ENCODE assay signal across 11 cellular contexts in genomic region chr6:36947570-36948351, GRCh38. TPM values are rescaled to one million over a fixed set of nuclear protein-coding genes. Genes with fewer than 3 reads are reported as not detected.
DNase-seq lines count a peak whose midpoint lies in the region; ATAC-seq and TF ChIP-seq lines count a peak whose summit lies in the region.
"Had no signal": no experiment of that assay in that cellular context is flagged by ENCODE, and none has a peak within 500 bp of the region (broad histone marks: within the 10 kb centered on the region; RNA-seq: fewer than 3 reads in every experiment).

No MANE protein-coding gene starts in this region.

- H3K9me3 Mint-ChIP-seq in neural progenitor cell = no peaks in the 10 kb centered on the region
- no peaks in the 10 kb centered on the region for H3K9me3 Mint-ChIP-seq in mesothelial cell of epicardium

- dilution Hi-C loops in mammary epithelial cell (cut with HindIII; ENCODE audit: low sequenced_read_pairs) = no loop called here

- no peak overlapping the region for H3K9ac ChIP-seq in mammary epithelial cell (ENCODE audit: insufficient read depth, low read length)
- H3K9ac ChIP-seq in neural progenitor cell = no peak overlapping the region

- H3K4me2 ChIP-seq in PC-9 = peak overlapping the region; percentile 10; the same call in 1 of the 2 replicates
- H3K4me2 ChIP-seq in mammary epithelial cell (ENCODE audit: insufficient read depth, low read depth, low read length) = peak overlapping the region; percentile 5
- peak overlapping the region; percentile 47 for H3K4me2 ChIP-seq in neural progenitor cell

- H3K27me3 Mint-ChIP-seq in neural progenitor cell (ENCODE audit: insufficient read depth, low read depth) = peaks cover 2% of the 10 kb centered on the region
- peaks cover 9% of the 10 kb centered on the region for H3K27me3 Mint-ChIP-seq in mesothelial cell of epicardium (ENCODE audit: low read depth)

- DNase-seq in COLO829 (ENCODE audit: low spot score) = peak; percentile 51
- no peak for DNase-seq in PC-9
- DNase-seq in mammary epithelial cell = peak; percentile 79
- peak; percentile 51 for DNase-seq in neural progenitor cell (ENCODE audit: low spot score)
- no peak for DNase-seq in mesothelial cell of epicardium (ENCODE audit: low spot score in 2 of 2, unreplicated experiment in 2 of 2)
- no peak for DNase-seq in tibial artery
- DNase-seq in esophagus squamous epithelium (lab: John Stamatoyannopoulos, UW) = no peak
- DNase-seq: H7, PC-3 had no signal

- CTCF ChIA-PET in PC-9 (lab: Charles Lee) (interaction anchor here (0.6 kb wide), 2 partner anchors 47 to 377 kb away, joined by 6 to 9 read pairs; no protein-coding TSS in a partner anchor), mammary epithelial cell (lab: Charles Lee; ENCODE audit: low non-redundant PET) (interaction anchor here (0.6 kb wide), 1 partner anchor 370 kb away, joined by 12 read pairs; no protein-coding TSS in a partner anchor)

- POLR2A ChIA-PET in PC-9 (lab: Charles Lee; ENCODE audit: unreplicated experiment) = no interaction called here

- H3K27me3 ChIP-seq in PC-9 (ENCODE audit: insufficient read depth, low read depth) = no peaks in the 10 kb centered on the region
- H3K27me3 ChIP-seq in mammary epithelial cell (ENCODE audit: insufficient read depth, low read length) = peaks cover 2% of the 10 kb centered on the region
- no peaks in the 10 kb centered on the region for H3K27me3 ChIP-seq in neural progenitor cell
- H3K27me3 ChIP-seq in tibial artery = no peaks in the 10 kb centered on the region
- H3K27me3 ChIP-seq in esophagus squamous epithelium = peaks cover 0 to 4% (median 0%) of the 10 kb centered on the region in 4 donors

- H2AFZ ChIP-seq in PC-9 = no peak overlapping the region
- no peak overlapping the region for H2AFZ ChIP-seq in mammary epithelial cell (ENCODE audit: low read depth, low read length)
- no peak overlapping the region for H2AFZ ChIP-seq in neural progenitor cell (replicated peaks)

- no peak for TF ChIP-seq POLR2A in esophagus squamous epithelium (IDR thresholded peaks at IDR 0.05)

- H3K4me3 ChIP-seq in PC-9 (no peak overlapping the region), mammary epithelial cell (replicated peaks in 1 of 3; ENCODE audit: insufficient read depth in 1 of 3, low read depth in 2 of 3, low read length in 3 of 3) (no peak overlapping the region), neural progenitor cell (no peak overlapping the region), tibial artery (no peak overlapping the region), esophagus squamous epithelium (no peak overlapping the region)

- H3K9me3 ChIP-seq in PC-9 (ENCODE audit: insufficient read depth, low read depth) (no peaks in the 10 kb centered on the region), mammary epithelial cell (replicated peaks; ENCODE audit: insufficient read depth, low read length) (no peaks in the 10 kb centered on the region), neural progenitor cell (ENCODE audit: low read depth) (no peaks in the 10 kb centered on the region), tibial artery (no peaks in the 10 kb centered on the region), esophagus squamous epithelium (no peaks in the 10 kb centered on the region)

- no peak for ATAC-seq in HG02798 (IDR thresholded peaks at IDR 0.05; ENCODE audit: poor library complexity, unreplicated experiment)
- ATAC-seq: PC-3 had no signal

- no peaks in the 10 kb centered on the region for H3K9me2 ChIP-seq in PC-9 (ENCODE audit: insufficient read depth)

- H3K27ac Mint-ChIP-seq in neural progenitor cell = no peak overlapping the region
- no peak overlapping the region for H3K27ac Mint-ChIP-seq in mesothelial cell of epicardium

- peaks cover 23% of the 10 kb centered on the region; the same call in 1 of the 2 replicates for H3F3A ChIP-seq in PC-9 (ENCODE audit: insufficient read depth, low read depth)
- no peaks in the 10 kb centered on the region for H3F3A ChIP-seq in neural progenitor cell (ENCODE audit: low read depth)

- H3K4me3 Mint-ChIP-seq in neural progenitor cell (no peak overlapping the region), mesothelial cell of epicardium (no peak overlapping the region)

- BruUV-seq in PC-9 (replicated peaks; lab: Mats Ljungman, UMichigan) = no TSS peak
- no TSS peak for BruUV-seq in mammary epithelial cell (replicated peaks; lab: Mats Ljungman, UMichigan)

- H4K20me1 ChIP-seq in PC-9 (ENCODE audit: insufficient read depth) (no peaks in the 10 kb centered on the region), mammary epithelial cell (ENCODE audit: insufficient read depth, low read length) (no peaks in the 10 kb centered on the region), neural progenitor cell (ENCODE audit: low read depth) (no peaks in the 10 kb centered on the region)

- intact Hi-C loops in PC-9 (cut with micrococcal nuclease; ENCODE audit: unreplicated experiment) = loop anchor here (2.0 kb wide), 1 partner anchor 37 kb away; no protein-coding TSS in a partner anchor
- intact Hi-C loops in mammary epithelial cell (cut with micrococcal nuclease) = no loop called here
- intact Hi-C loops in tibial artery (cut with DNase I; ENCODE audit: low total_unique reads) = no loop called here
- intact Hi-C loops in esophagus squamous epithelium (cut with DNase I) = no loop called here

- no peaks in the 10 kb centered on the region for H3K36me3 Mint-ChIP-seq in neural progenitor cell
- H3K36me3 Mint-ChIP-seq in mesothelial cell of epicardium = no peaks in the 10 kb centered on the region

- TF ChIP-seq CTCF in PC-9 (conservative IDR thresholded peaks at IDR 0.05) = no peak
- no peak for TF ChIP-seq CTCF in mammary epithelial cell (conservative IDR thresholded peaks at IDR 0.05 in 1 of 2, IDR thresholded peaks at IDR 0.05 in 1 of 2; ENCODE audit: extremely low read depth in 1 of 2, insufficient read depth in 1 of 2, low read depth in 1 of 2, low read length in 2 of 2)
- TF ChIP-seq CTCF in neural progenitor cell (IDR thresholded peaks at IDR 0.05) = no peak
- TF ChIP-seq CTCF in mesothelial cell of epicardium (IDR thresholded peaks at IDR 0.05; ENCODE audit: unreplicated experiment) = no peak
- TF ChIP-seq CTCF in tibial artery (IDR thresholded peaks at IDR 0.05) = no peak
- TF ChIP-seq CTCF in esophagus squamous epithelium (IDR thresholded peaks at IDR 0.05) = no peak

- H3K4me1 Mint-ChIP-seq in neural progenitor cell = peaks cover 3% of the 10 kb centered on the region
- no peaks in the 10 kb centered on the region for H3K4me1 Mint-ChIP-seq in mesothelial cell of epicardium

- 59% methylated on average over 12 of the region's 12 CpGs for WGBS in mammary epithelial cell (ENCODE audit: low coverage, missing lambda C conversion rate)
- WGBS in esophagus squamous epithelium, 2 donors = 74 to 75% methylated on average over 8 to 11 of the region's 12 CpGs

- peaks cover 35% of the 10 kb centered on the region for H3K4me1 ChIP-seq in PC-9 (replicated peaks; ENCODE audit: insufficient read depth)
- peaks cover 27% of the 10 kb centered on the region for H3K4me1 ChIP-seq in mammary epithelial cell (ENCODE audit: insufficient read depth, low read length)
- H3K4me1 ChIP-seq in neural progenitor cell = peaks cover 7% of the 10 kb centered on the region
- H3K4me1 ChIP-seq in tibial artery = no peaks in the 10 kb centered on the region
- H3K4me1 ChIP-seq in esophagus squamous epithelium = no peaks in the 10 kb centered on the region

- in situ Hi-C loops in mammary epithelial cell (cut with MboI; ENCODE audit: low sequenced_read_pairs in 2 of 2) = no loop called here

- no peaks in the 10 kb centered on the region for H3K36me3 ChIP-seq in PC-9 (ENCODE audit: low read depth)
- no peaks in the 10 kb centered on the region for H3K36me3 ChIP-seq in mammary epithelial cell (ENCODE audit: insufficient read depth, low read length)
- no peaks in the 10 kb centered on the region for H3K36me3 ChIP-seq in neural progenitor cell
- no peaks in the 10 kb centered on the region for H3K36me3 ChIP-seq in tibial artery
- H3K36me3 ChIP-seq in esophagus squamous epithelium = no peaks in the 10 kb centered on the region

- H3K27ac ChIP-seq in PC-9 (no peak overlapping the region), mammary epithelial cell (ENCODE audit: insufficient read depth, low read depth, low read length) (no peak overlapping the region), neural progenitor cell (no peak overlapping the region), tibial artery (no peak overlapping the region), esophagus squamous epithelium (no peak overlapping the region)

- H3K79me2 ChIP-seq in PC-9 (ENCODE audit: low read depth) (no peaks in the 10 kb centered on the region), mammary epithelial cell (ENCODE audit: insufficient read depth, low read length) (no peaks in the 10 kb centered on the region), neural progenitor cell (ENCODE audit: low read depth) (no peaks in the 10 kb centered on the region)

RNA-seq across cellular contexts. Expression of gene PI16, which starts 6.8 kb away (rescaled TPM):
- 0.83 and 1.9 TPM in 2 replicates for total RNA-seq in PC-9 (2021)
- not detected for total RNA-seq in mammary epithelial cell
- polyA plus RNA-seq in mammary epithelial cell = not detected
- polyA minus RNA-seq in mammary epithelial cell = not detected
- 0.06 TPM in 1 of 2 replicates, not detected in the other for total RNA-seq in neural progenitor cell (ENCODE audit: low replicate concordance)
- not detected in 3 replicates for total RNA-seq in mesothelial cell of epicardium
- total RNA-seq in esophagus squamous epithelium = 1 to 10 TPM; 1.0 to 8.4 (median 2.2) TPM
- total RNA-seq: H7, lung microvascular endothelial cell had no signal

RNA-seq across cellular contexts. Expression of gene MTCH1, which starts 38.2 kb away (rescaled TPM):
- total RNA-seq in PC-9 (2021) = 236 and 241 TPM in 2 replicates
- 100 to 1,000 TPM; 102 to 110 TPM for total RNA-seq in mammary epithelial cell
- polyA plus RNA-seq in mammary epithelial cell = 91.9 TPM
- polyA minus RNA-seq in mammary epithelial cell = 122 TPM
- 144 and 250 TPM in 2 replicates for total RNA-seq in neural progenitor cell (ENCODE audit: low replicate concordance)
- 148 to 153 TPM (median 151 TPM) in 3 replicates for total RNA-seq in mesothelial cell of epicardium
- 100 to 1,000 TPM; 101 to 153 (median 111) TPM for total RNA-seq in esophagus squamous epithelium

RNA-seq across cellular contexts. Expression of gene FGD2, which starts 57.7 kb away (rescaled TPM):
- total RNA-seq in PC-9 (2021) (0.50 and 0.55 TPM in 2 replicates), mammary epithelial cell (not detected), neural progenitor cell (ENCODE audit: low replicate concordance) (0.06 and 0.12 TPM in 2 replicates), mesothelial cell of epicardium (not detected in 3 replicates), esophagus squamous epithelium (10 to 100 TPM in 1 of 4 donors, 1 to 10 TPM in 3; 2.6 to 13.4 (median 5.3) TPM)
- polyA plus RNA-seq in mammary epithelial cell = not detected
- polyA minus RNA-seq in mammary epithelial cell = not detected
- total RNA-seq: lung microvascular endothelial cell had no signal

Comparison
In these comparisons a context has a peak if more than half of its experiments do, and no peak if none do; other contexts are left out.
1. DNase-seq: peak in COLO829 (single experiment), mammary epithelial cell (single experiment) and neural progenitor cell (single experiment); none in PC-9 (0 of 2), mesothelial cell of epicardium (0 of 2), tibial artery (0 of 2) and esophagus squamous epithelium (single experiment).
2. Peak in every context shown above with its lines, with median percentiles within 50 percentile points of each other: H3K4me2 ChIP-seq.